Comparison of ENCODE assay signal across 8 cellular contexts in the genomic region with DNA sequence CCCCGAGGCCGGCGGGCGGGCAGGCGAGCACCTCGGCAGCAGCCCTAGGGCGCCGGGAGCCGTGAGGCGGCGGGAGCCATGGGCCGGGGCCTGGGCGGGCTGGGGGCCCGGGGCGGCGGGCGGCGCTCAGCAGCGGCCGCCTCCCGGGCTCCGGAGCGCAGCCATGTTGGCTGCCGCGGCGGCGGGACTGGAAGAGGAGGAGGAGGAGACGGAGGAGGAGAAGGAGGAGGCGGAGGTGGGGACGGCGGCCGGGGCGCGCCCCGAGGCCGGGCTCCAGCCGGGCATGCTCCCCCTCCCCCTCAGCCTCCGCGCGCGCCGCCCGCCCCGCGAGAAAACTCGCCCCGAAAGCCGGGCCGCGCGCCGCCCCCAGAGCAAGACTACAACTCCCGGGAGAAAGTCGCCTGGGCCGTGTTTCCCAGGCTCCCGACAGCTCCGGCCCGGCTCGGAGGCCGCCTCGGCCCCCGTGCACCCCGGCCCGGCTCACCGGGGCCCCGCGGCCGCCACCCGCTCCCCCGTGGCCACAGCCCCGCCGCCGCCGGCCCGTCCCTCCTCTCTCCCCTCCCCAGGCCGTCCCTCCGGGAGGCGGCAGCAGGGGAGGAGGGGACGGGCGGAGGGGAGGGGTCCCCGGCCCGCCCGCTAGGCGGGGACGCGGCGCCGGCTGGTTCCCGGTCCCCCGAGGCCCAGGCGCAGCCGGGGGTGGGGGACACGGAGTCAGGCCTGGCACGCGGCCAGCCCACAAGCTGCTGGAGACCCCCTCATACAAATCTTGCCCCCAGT. TPM values are rescaled to one million over a fixed set of nuclear protein-coding genes. Genes with fewer than 3 reads are reported as not detected.
DNase-seq lines count a peak whose midpoint lies in the region; ATAC-seq and TF ChIP-seq lines count a peak whose summit lies in the region.

Gene DLG5 (minus strand): TSS at position 190 of the 777 bp plus-strand sequence. CDS start 235 bp downstream, outside the sequence.

- no peaks in the 10 kb centered on the region for H3K9me3 Mint-ChIP-seq in T-helper 2 cell treated with Interferon-gamma antibody and Interleukin-4, amounts not matched to agents 5 μg/mL and 100 μg/mL, for 36 hours

- intact Hi-C loops in stomach (cut with DNase I; ENCODE audit: low total_unique reads): loop anchor here (10.0 kb wide), 1 partner anchor 82 kb away; no protein-coding TSS in a partner anchor

- POLR2A ChIA-PET in BJ (lab: Charles Lee): interaction anchor here (0.7 kb wide), 1 partner anchor 12 kb away, joined by 3 read pairs; no protein-coding TSS in a partner anchor

- H3K4me3 ChIP-seq in BJ (ENCODE audit: low read depth, low read length) (peak within 1 kb of the TSS; percentile 92), lung (peak within 1 kb of the TSS; percentile 87), stomach (peak within 1 kb of the TSS; percentile 63 to 82 (median 75))
- H3K4me3 ChIP-seq in effector memory CD4-positive, alpha-beta T cell (ENCODE audit: insufficient read depth, low read depth, low read length, poor library complexity, severe bottlenecking): peak within 1 kb of the TSS; percentile 45

- H3K4me1 ChIP-seq in effector memory CD4-positive, alpha-beta T cell (ENCODE audit: control insufficient read depth, insufficient read depth, low read length, poor library complexity, severe bottlenecking): no peaks in the 10 kb centered on the region
- peaks cover 4 to 9% of the 10 kb centered on the region in 2 donors for H3K4me1 ChIP-seq in lung (ENCODE audit: control insufficient read depth in 2 of 2, insufficient read depth in 2 of 2, low read length in 2 of 2)
- peaks cover 13 to 50% (median 36%) of the 10 kb centered on the region in 4 donors for H3K4me1 ChIP-seq in stomach

- H3K4me1 Mint-ChIP-seq in T-helper 2 cell treated with Interferon-gamma antibody and Interleukin-4, amounts not matched to agents 5 μg/mL and 100 μg/mL, for 36 hours (ENCODE audit: low read depth): peaks cover 12% of the 10 kb centered on the region

- ATAC-seq in GM18907 (IDR thresholded peaks at IDR 0.05; ENCODE audit: unreplicated experiment) (peak; percentile 56), HG03432 (IDR thresholded peaks at IDR 0.05; ENCODE audit: unreplicated experiment) (peak; percentile 70), lung (ENCODE audit: insufficient read depth, low FRiP score) (peak; percentile 82)

- H3K27me3 Mint-ChIP-seq in T-helper 2 cell treated with Interferon-gamma antibody and Interleukin-4, amounts not matched to agents 5 μg/mL and 100 μg/mL, for 36 hours (ENCODE audit: low read depth): peaks cover 49% of the 10 kb centered on the region

- CTCF ChIA-PET in BJ (lab: Yijun Ruan, JAX): interaction anchor here (1.0 to 1.4 kb wide), 4 partner anchors 31 to 51 kb away, joined by 3 to 4 read pairs (median 3); no protein-coding TSS in a partner anchor

- TF ChIP-seq POLR2A in stomach (IDR thresholded peaks at IDR 0.05): no peak

- DNase-seq in BJ (ENCODE audit: low read depth) (no peak), lung (ENCODE audit: low spot score) (peak; percentile 67), stomach (peak; percentile 67), epidermal melanocyte (ENCODE audit: insufficient read length, low spot score) (no peak)
- peak; percentile 22 for DNase-seq in T-helper 2 cell treated with Interferon-gamma antibody and Interleukin-4, amounts not matched to agents 5 μg/mL and 100 μg/mL, for 36 hours (ENCODE audit: low spot score)
- no peak for DNase-seq in effector memory CD4-positive, alpha-beta T cell

- no peak within 1 kb of the TSS for H3K27ac ChIP-seq in effector memory CD4-positive, alpha-beta T cell (ENCODE audit: insufficient read depth, low read length, poor library complexity, severe bottlenecking)
- H3K27ac ChIP-seq in lung (ENCODE audit: low read depth in 1 of 2, low read length in 1 of 2): peak within 1 kb of the TSS; percentile 43 to 84
- peak within 1 kb of the TSS; percentile 66 to 92 (median 83) for H3K27ac ChIP-seq in stomach

- no peak for TF ChIP-seq EP300 in stomach (IDR thresholded peaks at IDR 0.05)

- peaks cover 2% of the 10 kb centered on the region for H3K36me3 Mint-ChIP-seq in T-helper 2 cell treated with Interferon-gamma antibody and Interleukin-4, amounts not matched to agents 5 μg/mL and 100 μg/mL, for 36 hours (ENCODE audit: low read depth)

- 0 to 1% methylated on average over 20 to 94 of the region's 95 CpGs for WGBS in lung, 2 donors
- 1 to 2% (median 1%) methylated on average over 9 to 77 of the region's 95 CpGs for WGBS in stomach, 5 donors

- peak within 1 kb of the TSS; percentile 80 for H3K4me3 Mint-ChIP-seq in T-helper 2 cell treated with Interferon-gamma antibody and Interleukin-4, amounts not matched to agents 5 μg/mL and 100 μg/mL, for 36 hours

- 0 out of 2 replicates have a peak, but pooled peaks cover 1% of the 10 kb centered on the region for H3K36me3 ChIP-seq in BJ (ENCODE audit: control insufficient read depth, insufficient read depth, low read length)
- no peaks in the 10 kb centered on the region for H3K36me3 ChIP-seq in effector memory CD4-positive, alpha-beta T cell (ENCODE audit: control insufficient read depth, insufficient read depth, low read length)
- no peaks in the 10 kb centered on the region for H3K36me3 ChIP-seq in lung (ENCODE audit: control insufficient read depth in 2 of 2, insufficient read depth in 2 of 2, low read length in 2 of 2)
- H3K36me3 ChIP-seq in stomach: no peaks in the 10 kb centered on the region

- no peak within 1 kb of the TSS for H3K27ac Mint-ChIP-seq in T-helper 2 cell treated with Interferon-gamma antibody and Interleukin-4, amounts not matched to agents 5 μg/mL and 100 μg/mL, for 36 hours

- no peaks in the 10 kb centered on the region for H3K9me3 ChIP-seq in effector memory CD4-positive, alpha-beta T cell (ENCODE audit: control insufficient read depth, low read length)
- H3K9me3 ChIP-seq in lung (ENCODE audit: control insufficient read depth in 2 of 2, insufficient read depth in 1 of 2, low read length in 1 of 2) (no peaks in the 10 kb centered on the region), stomach (no peaks in the 10 kb centered on the region)

- TF ChIP-seq CTCF in BJ (IDR thresholded peaks at IDR 0.05; ENCODE audit: insufficient read depth, low read depth, low read length) (no peak), lung (IDR thresholded peaks at IDR 0.05; ENCODE audit: control extremely low read depth, extremely low read depth) (no peak), stomach (IDR thresholded peaks at IDR 0.05) (no peak)

- H3K27me3 ChIP-seq in BJ (ENCODE audit: control insufficient read depth, insufficient read depth, low read length) (no peaks in the 10 kb centered on the region), lung (ENCODE audit: control insufficient read depth, insufficient read depth) (no peaks in the 10 kb centered on the region), stomach (peaks cover 0 to 30% (median 0%) of the 10 kb centered on the region in 3 donors)
- peaks cover 4% of the 10 kb centered on the region for H3K27me3 ChIP-seq in effector memory CD4-positive, alpha-beta T cell (replicated peaks; ENCODE audit: control insufficient read depth, insufficient read depth, low read length, poor library complexity, severe bottlenecking)

RNA-seq across cellular contexts. Expression of gene DLG5, which starts in this region (rescaled TPM):
- polyA plus RNA-seq in BJ (2011; rRNA removed): 13.4 and 21.9 TPM in 2 replicates
- polyA minus RNA-seq in BJ (2011; rRNA and poly(A)+ RNA removed): 18.9 and 32.9 TPM in 2 replicates
- 10 to 100 TPM; 22.4 to 33.2 TPM for total RNA-seq in lung
- 1 to 10 TPM; 6.6 to 9.1 TPM for polyA plus RNA-seq in lung
- 100 to 1,000 TPM in 1 of 5 donors, 10 to 100 TPM in 4; 32.3 to 134 (median 44.8) TPM for total RNA-seq in stomach
- 10 to 100 TPM in 2 of 3 donors, 1 to 10 TPM in 1; 9.2 to 21.8 (median 11.5) TPM for polyA plus RNA-seq in stomach

Comparison
In these comparisons a context has a peak if more than half of its experiments do, and no peak if none do; other contexts are left out.
1. DNase-seq: peak in T-helper 2 cell treated with Interferon-gamma antibody and Interleukin-4, amounts not matched to agents 5 μg/mL and 100 μg/mL, for 36 hours (single experiment), lung (single experiment) and stomach (single experiment); none in BJ (single experiment), effector memory CD4-positive, alpha-beta T cell (0 of 3) and epidermal melanocyte (single experiment).
2. Peak in every context shown above with its lines, with median percentiles within 50 percentile points of each other: H3K4me3 ChIP-seq and ATAC-seq.